ENCODE assay signal across 9 cellular contexts in the genomic region with DNA sequence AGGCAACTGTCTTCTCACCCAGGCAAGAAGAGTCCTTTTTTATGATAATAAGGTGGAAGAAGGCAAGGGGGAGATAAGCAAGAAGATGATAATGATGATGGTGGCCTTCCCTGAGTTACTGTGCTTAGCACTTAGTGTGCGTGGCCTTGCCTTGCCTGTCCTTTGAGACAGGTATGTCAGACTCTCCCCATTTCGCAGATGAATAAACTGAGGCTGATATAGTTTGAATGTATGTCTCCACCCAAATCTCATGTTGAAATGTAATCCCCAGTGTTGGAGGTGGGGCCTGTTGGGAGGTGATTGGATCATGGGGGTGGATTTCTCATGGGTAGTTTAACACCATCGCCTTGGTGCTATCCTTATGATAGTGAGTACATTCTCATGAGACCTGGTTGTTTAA. TPM values are rescaled to one million over a fixed set of nuclear protein-coding genes. Genes with fewer than 3 reads are reported as not detected.
"Had no signal": no experiment of that assay in that cellular context is flagged by ENCODE, and none has a peak within 500 bp of the region (broad histone marks: within the 10 kb centered on the region; RNA-seq: fewer than 3 reads in every experiment).

No MANE protein-coding gene starts in this region.

- H3K4me2 ChIP-seq: GM23338, KMS-11 had no signal

- H3K4me3 ChIP-seq: GM23338 had no signal

- DNase-seq: H9, HCEC 1CT, IMR-90, KBM-7 had no signal

- H3K27ac ChIP-seq: HL-60, KMS-11 had no signal

- FAIRE-seq: H1, H54 had no signal

- H3K4me3 Mint-ChIP-seq: GM23338, H9 had no signal

- H2AFZ ChIP-seq: GM23338 had no signal

- H3K27ac Mint-ChIP-seq: GM23338 had no signal

- H3K9ac ChIP-seq: KMS-11 had no signal

RNA-seq across cellular contexts. Expression of gene OAS1, which starts 23.0 kb away (rescaled TPM):
- total RNA-seq: GM23338, H1, H9, IMR-90 had no signal
- polyA plus RNA-seq: GM23338, IMR-90 had no signal

RNA-seq across cellular contexts. Expression of gene OAS2, which starts 48.6 kb away (rescaled TPM):
- total RNA-seq: GM23338, H1, H9 had no signal
- polyA plus RNA-seq: IMR-90 had no signal
